Comparison of ENCODE assay signal across 12 cellular contexts in genomic region chr20:40287683-40288082, GRCh38.
"Had no signal": no experiment of that assay in that cellular context is flagged by ENCODE, and none has a peak within 500 bp of the region (broad histone marks: within the 10 kb centered on the region; RNA-seq: fewer than 3 reads in every experiment).

No MANE protein-coding gene starts in this region.

- H3K36me3 ChIP-seq: gastroesophageal sphincter, pancreas had no signal

- H3K27ac ChIP-seq: pancreas had no signal

- H3K4me1 Mint-ChIP-seq: activated naive CD4-positive, alpha-beta T cell treated with anti-CD3 and anti-CD28 coated beads, Interleukin-2, amount 10 ng/mL, durations not matched to agents 7 days and 5 days; naive B cell had no signal

- H3K4me3 Mint-ChIP-seq: activated CD4-positive, alpha-beta memory T cell treated with anti-CD3 and anti-CD28 coated beads for 36 hours; activated naive CD4-positive, alpha-beta T cell treated with anti-CD3 and anti-CD28 coated beads, Interleukin-2, amount 10 ng/mL, durations not matched to agents 7 days and 5 days; activated T-cell treated with anti-CD3 and anti-CD28 coated beads, Interleukin-2, amount 50 U/mL, for 24 hours; effector memory CD8-positive, alpha-beta T cell; naive B cell had no signal

- H3K36me3 Mint-ChIP-seq: activated CD4-positive, alpha-beta memory T cell treated with anti-CD3 and anti-CD28 coated beads for 36 hours; activated naive CD4-positive, alpha-beta T cell treated with anti-CD3 and anti-CD28 coated beads, Interleukin-2, amount 10 ng/mL, durations not matched to agents 7 days and 5 days; naive B cell had no signal

- H3K4me1 ChIP-seq: pancreas had no signal

- H3K4me3 ChIP-seq: gastroesophageal sphincter, pancreas, skin epidermis had no signal

- H3K9me3 ChIP-seq: gastroesophageal sphincter, pancreas had no signal

- H3K27me3 Mint-ChIP-seq: activated CD4-positive, alpha-beta memory T cell treated with anti-CD3 and anti-CD28 coated beads for 36 hours; activated naive CD4-positive, alpha-beta T cell treated with anti-CD3 and anti-CD28 coated beads, Interleukin-2, amount 10 ng/mL, durations not matched to agents 7 days and 5 days had no signal

- H3K27ac Mint-ChIP-seq: activated CD4-positive, alpha-beta memory T cell treated with anti-CD3 and anti-CD28 coated beads for 36 hours; activated naive CD4-positive, alpha-beta T cell treated with anti-CD3 and anti-CD28 coated beads, Interleukin-2, amount 10 ng/mL, durations not matched to agents 7 days and 5 days; activated T-cell treated with anti-CD3 and anti-CD28 coated beads, Interleukin-2, amount 50 U/mL, for 24 hours; effector memory CD8-positive, alpha-beta T cell had no signal

- H3K9me3 Mint-ChIP-seq: activated CD4-positive, alpha-beta memory T cell treated with anti-CD3 and anti-CD28 coated beads for 36 hours; activated naive CD4-positive, alpha-beta T cell treated with anti-CD3 and anti-CD28 coated beads, Interleukin-2, amount 10 ng/mL, durations not matched to agents 7 days and 5 days; activated T-cell treated with anti-CD3 and anti-CD28 coated beads, Interleukin-2, amount 50 U/mL, for 24 hours; effector memory CD8-positive, alpha-beta T cell had no signal

- H3K27me3 ChIP-seq: gastroesophageal sphincter, pancreas had no signal

- DNase-seq: activated CD4-positive, alpha-beta memory T cell treated with anti-CD3 and anti-CD28 coated beads for 36 hours; activated CD4-positive, alpha-beta T cell treated with anti-CD3 and anti-CD28 coated beads for 1 hour; activated naive CD4-positive, alpha-beta T cell treated with anti-CD3 and anti-CD28 coated beads, Interleukin-2, amount 10 ng/mL, durations not matched to agents 7 days and 5 days; activated T-cell treated with anti-CD3 and anti-CD28 coated beads, Interleukin-2, amount 50 U/mL, for 24 hours; dermis blood vessel endothelial cell; effector memory CD8-positive, alpha-beta T cell; naive B cell; stimulated activated naive CD8-positive, alpha-beta T cell treated with anti-CD3 and anti-CD28 coated beads, Interleukin-15, Interleukin-2, amounts not matched to agents 100 U/mL and 50 U/mL, for 24 hours; SW 1271 had no signal
